Comparison of ENCODE assay signal across 8 cellular contexts in the genomic region with DNA sequence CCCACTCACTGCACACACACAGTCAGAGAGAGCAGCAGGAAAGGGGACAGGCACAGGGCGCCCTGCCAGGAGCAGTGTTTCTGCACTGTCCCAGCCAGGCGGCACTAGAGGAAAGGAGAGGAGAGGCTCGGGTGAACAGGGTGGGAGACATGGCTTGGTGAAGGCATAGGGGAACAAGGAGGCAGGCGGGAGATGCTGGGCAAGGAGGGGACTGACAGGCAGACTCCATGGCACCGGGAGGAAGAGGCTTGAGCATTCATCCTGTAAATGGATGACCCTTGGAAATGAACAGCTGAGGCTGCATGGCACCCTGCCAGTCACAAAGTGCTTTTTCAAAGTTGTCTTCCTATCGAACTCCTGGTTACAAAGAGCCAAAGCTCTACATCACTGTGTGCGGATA. TPM values are rescaled to one million over a fixed set of nuclear protein-coding genes. Genes with fewer than 3 reads are reported as not detected.
A peak's percentile ranks its signal among the peaks of the same experiment; 100 is the strongest.
DNase-seq lines count a peak whose midpoint lies in the region; TF ChIP-seq lines count a peak whose summit lies in the region.
"Had no signal": no experiment of that assay in that cellular context is flagged by ENCODE, and none has a peak within 500 bp of the region (broad histone marks: within the 10 kb centered on the region; RNA-seq: fewer than 3 reads in every experiment).

No MANE protein-coding gene starts in this region.

- H3K9me3 ChIP-seq in BLaER1 treated with 17β-estradiol and CSF1 and Interleukin-3, amounts not matched to agents 10 nM and 100 nM (replicated peaks in 1 of 11) = no peaks in the 10 kb centered on the region
- H3K9me3 ChIP-seq in iPS-15b (ENCODE audit: control insufficient read depth, insufficient read depth, low read length) (no peaks in the 10 kb centered on the region), PC-9 (ENCODE audit: insufficient read depth, low read depth) (no peaks in the 10 kb centered on the region)
- H3K9me3 ChIP-seq: Peyer's patch had no signal

- H3K27ac ChIP-seq in BLaER1 treated with 17β-estradiol and CSF1 and Interleukin-3, amounts not matched to agents 10 nM and 100 nM = peak overlapping the region in 1 of 11 experiments; percentile 17; a peak in 1 of 22 replicates
- no peak overlapping the region for H3K27ac ChIP-seq in PC-9

- POLR2A ChIA-PET in PC-9 (lab: Charles Lee; ENCODE audit: unreplicated experiment) = no interaction called here

- BruUV-seq in PC-9 (replicated peaks; lab: Mats Ljungman, UMichigan) = no TSS peak

- TF ChIP-seq CTCF in PC-9 (conservative IDR thresholded peaks at IDR 0.05) = no peak

- no peak overlapping the region for H2AFZ ChIP-seq in PC-9

- H3K79me2 ChIP-seq in PC-9 (ENCODE audit: low read depth) = peaks cover 96% of the 10 kb centered on the region

- intact Hi-C loops in PC-9 (cut with micrococcal nuclease; ENCODE audit: unreplicated experiment) = no loop called here

- DNase-seq in NCI-H69 (lab: John Stamatoyannopoulos, UW) (peak; percentile 60), AG08396 (ENCODE audit: low spot score) (no peak), PC-9 (no peak), HuH-7 (ENCODE audit: low spot score) (no peak)
- DNase-seq: Peyer's patch, small intestine had no signal

- CTCF ChIA-PET in PC-9 (lab: Charles Lee) = interaction anchor here (0.6 kb wide), 1 partner anchor 497 kb away, joined by 7 read pairs; no protein-coding TSS in a partner anchor

- no peaks in the 10 kb centered on the region for H3K27me3 ChIP-seq in BLaER1 treated with 17β-estradiol and CSF1 and Interleukin-3, amounts not matched to agents 10 nM and 100 nM
- H3K27me3 ChIP-seq in iPS-15b (ENCODE audit: control insufficient read depth, insufficient read depth, low read length) = no peaks in the 10 kb centered on the region
- H3K27me3 ChIP-seq in PC-9 (ENCODE audit: insufficient read depth, low read depth) = no peaks in the 10 kb centered on the region
- H3K27me3 ChIP-seq: Peyer's patch had no signal

- H3K4me1 ChIP-seq in BLaER1 treated with 17β-estradiol and CSF1 and Interleukin-3, amounts not matched to agents 10 nM and 100 nM = peaks cover 18 to 82% (median 66%) of the 10 kb centered on the region in 10 experiments
- H3K4me1 ChIP-seq in iPS-15b (ENCODE audit: control insufficient read depth, insufficient read depth, low read length) = no peaks in the 10 kb centered on the region
- H3K4me1 ChIP-seq in PC-9 (replicated peaks; ENCODE audit: insufficient read depth) = no peaks in the 10 kb centered on the region

- H3K4me3 ChIP-seq in BLaER1 treated with 17β-estradiol and CSF1 and Interleukin-3, amounts not matched to agents 10 nM and 100 nM = no peak overlapping the region
- H3K4me3 ChIP-seq in iPS-15b (ENCODE audit: low read depth, low read length) (no peak overlapping the region), PC-9 (no peak overlapping the region)
- H3K4me3 ChIP-seq: Peyer's patch had no signal

- H3F3A ChIP-seq in PC-9 (ENCODE audit: insufficient read depth, low read depth) = peaks cover 16% of the 10 kb centered on the region

- H3K4me2 ChIP-seq in BLaER1 treated with 17β-estradiol and CSF1 and Interleukin-3, amounts not matched to agents 10 nM and 100 nM = peak overlapping the region in 9 of 11 experiments; percentile 5 to 68 (median 38); a peak in 10 of 22 replicates
- no peak overlapping the region for H3K4me2 ChIP-seq in PC-9

- peaks cover 96 to 100% (median 100%) of the 10 kb centered on the region in 11 experiments for H4K20me1 ChIP-seq in BLaER1 treated with 17β-estradiol and CSF1 and Interleukin-3, amounts not matched to agents 10 nM and 100 nM
- peaks cover 94% of the 10 kb centered on the region for H4K20me1 ChIP-seq in PC-9 (ENCODE audit: insufficient read depth)

- H3K36me3 ChIP-seq in BLaER1 treated with 17β-estradiol and CSF1 and Interleukin-3, amounts not matched to agents 10 nM and 100 nM = peaks cover 0 to 27% (median 13%) of the 10 kb centered on the region in 11 experiments; a peak in 12 of 22 replicates
- no peaks in the 10 kb centered on the region for H3K36me3 ChIP-seq in iPS-15b (ENCODE audit: control insufficient read depth, insufficient read depth, low read length)
- no peaks in the 10 kb centered on the region for H3K36me3 ChIP-seq in PC-9 (ENCODE audit: low read depth)
- H3K36me3 ChIP-seq: Peyer's patch had no signal

- no peaks in the 10 kb centered on the region for H3K9me2 ChIP-seq in PC-9 (ENCODE audit: insufficient read depth)

- peak overlapping the region in 2 of 11 experiments; percentile 9 to 11; a peak in 1 of 22 replicates for H3K9ac ChIP-seq in BLaER1 treated with 17β-estradiol and CSF1 and Interleukin-3, amounts not matched to agents 10 nM and 100 nM
- peak overlapping the region; percentile 29 for H3K9ac ChIP-seq in iPS-15b (ENCODE audit: low read depth, low read length)

RNA-seq across cellular contexts. Expression of a gene that starts 22.5 kb away (rescaled TPM):
- total RNA-seq in PC-9 (2021) = 11.9 and 13.0 TPM in 2 replicates

RNA-seq across cellular contexts. Expression of a gene that starts 33.3 kb away (rescaled TPM):
- 61.0 and 65.3 TPM in 2 replicates for total RNA-seq in PC-9 (2021)

RNA-seq across cellular contexts. Expression of a gene that starts 54.4 kb away (rescaled TPM):
- total RNA-seq in PC-9 (2021) = 69.7 and 72.9 TPM in 2 replicates

RNA-seq across cellular contexts. Expression of a gene that starts 55.4 kb away (rescaled TPM):
- total RNA-seq in PC-9 (2021) = 14.2 and 16.0 TPM in 2 replicates
